ENCODE assay signal across 8 cellular contexts in the genomic region with DNA sequence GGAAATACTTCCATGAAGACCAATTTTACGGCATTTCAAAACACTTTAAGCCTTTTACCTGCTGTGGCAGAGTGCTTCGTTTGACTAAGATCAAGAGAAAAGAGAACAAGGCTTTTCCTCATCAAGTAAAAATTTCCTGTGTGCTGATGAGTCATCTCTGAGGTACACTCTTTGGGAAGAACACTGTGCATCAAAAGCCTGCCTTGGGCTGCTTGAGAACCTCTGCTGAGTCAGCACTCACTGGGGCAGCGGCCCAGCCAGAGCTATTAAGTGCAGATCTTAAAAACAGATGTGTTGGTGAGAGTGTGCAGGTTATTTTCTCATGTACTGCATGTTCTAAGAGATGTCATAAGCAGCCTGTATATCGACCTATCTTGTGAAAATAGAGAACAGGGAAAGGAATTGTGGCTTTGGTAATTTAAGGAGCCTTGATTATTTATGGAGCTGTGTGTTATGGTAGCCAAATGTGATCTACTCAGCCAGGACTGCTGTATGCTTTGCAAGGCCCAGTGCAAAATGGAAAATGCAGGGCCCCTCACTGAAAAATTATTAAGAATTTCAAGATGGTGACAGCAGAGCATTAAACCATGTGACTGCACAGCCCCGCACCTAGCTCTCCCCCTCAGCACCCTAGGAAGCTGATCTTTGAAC.
DNase-seq lines count a peak whose midpoint lies in the region; ATAC-seq, FAIRE-seq and TF ChIP-seq lines count a peak whose summit lies in the region.

No MANE protein-coding gene starts in this region.

- FAIRE-seq in HepG2 (lab: Jason Lieb, UNC): no peak

- H3K4me1 ChIP-seq in breast epithelium: no peaks in the 10 kb centered on the region
- H3K4me1 ChIP-seq in HepG2 (ENCODE audit: insufficient read depth, low read length): peaks cover 33% of the 10 kb centered on the region
- peaks cover 8 to 27% (median 26%) of the 10 kb centered on the region in 4 donors for H3K4me1 ChIP-seq in upper lobe of left lung
- H3K4me1 ChIP-seq in effector memory CD4-positive, alpha-beta T cell (ENCODE audit: control insufficient read depth, insufficient read depth, low read length, poor library complexity, severe bottlenecking): no peaks in the 10 kb centered on the region

- H4K20me1 ChIP-seq in HepG2 (ENCODE audit: insufficient read depth, low read length): no peaks in the 10 kb centered on the region

- no peaks in the 10 kb centered on the region for H3K79me2 ChIP-seq in HepG2 (ENCODE audit: insufficient read depth, low read length)

- no peaks in the 10 kb centered on the region for H3K36me3 ChIP-seq in breast epithelium
- no peaks in the 10 kb centered on the region for H3K36me3 ChIP-seq in HepG2 (replicated peaks in 1 of 2; ENCODE audit: control insufficient read depth in 1 of 2, insufficient read depth in 2 of 2, low read length in 2 of 2)
- H3K36me3 ChIP-seq in upper lobe of left lung: peaks cover 0 to 12% (median 0%) of the 10 kb centered on the region in 4 donors
- H3K36me3 ChIP-seq in effector memory CD4-positive, alpha-beta T cell (ENCODE audit: control insufficient read depth, insufficient read depth, low read length): no peaks in the 10 kb centered on the region

- H2AFZ ChIP-seq in HepG2 (ENCODE audit: low read length): peak overlapping the region; percentile 32

- POLR2A ChIA-PET in HepG2 (lab: Yijun Ruan, JAX): interaction anchor here (1.9 kb wide), 1 partner anchor 11 kb away, joined by 7 read pairs; no protein-coding TSS in a partner anchor

- no peak for TF ChIP-seq RAD21 in HepG2 (CRISPR knock-in tag; IDR thresholded peaks at IDR 0.05)

- TF ChIP-seq CTCF in breast epithelium (IDR thresholded peaks at IDR 0.05) (no peak), HepG2 (CRISPR knock-in tag; IDR thresholded peaks at IDR 0.05) (no peak), upper lobe of left lung (IDR thresholded peaks at IDR 0.05) (no peak)

- TF ChIP-seq POLR2A in breast epithelium (IDR thresholded peaks at IDR 0.05): no peak
- no peak for TF ChIP-seq POLR2A in HepG2 (IDR thresholded peaks at IDR 0.05; ENCODE audit: insufficient read depth in 1 of 2, low read depth in 2 of 2, low read length in 2 of 2)
- no peak for TF ChIP-seq POLR2A in upper lobe of left lung (IDR thresholded peaks at IDR 0.05)

- H3K27me3 ChIP-seq in breast epithelium (no peaks in the 10 kb centered on the region), HepG2 (ENCODE audit: control insufficient read depth in 1 of 2, insufficient read depth in 2 of 2, low read length in 2 of 2) (no peaks in the 10 kb centered on the region), upper lobe of left lung (no peaks in the 10 kb centered on the region)
- H3K27me3 ChIP-seq in effector memory CD4-positive, alpha-beta T cell (replicated peaks; ENCODE audit: control insufficient read depth, insufficient read depth, low read length, poor library complexity, severe bottlenecking): no peaks in the 10 kb centered on the region

- H3K9me3 ChIP-seq in breast epithelium: no peaks in the 10 kb centered on the region
- no peaks in the 10 kb centered on the region for H3K9me3 ChIP-seq in HepG2 (ENCODE audit: low read length)
- H3K9me3 ChIP-seq in upper lobe of left lung: no peaks in the 10 kb centered on the region
- no peaks in the 10 kb centered on the region for H3K9me3 ChIP-seq in effector memory CD4-positive, alpha-beta T cell (ENCODE audit: control insufficient read depth, low read length)

- H3K4me3 ChIP-seq in breast epithelium (no peak overlapping the region), HepG2 (replicated peaks in 1 of 3; ENCODE audit: insufficient read depth in 1 of 3, low read depth in 2 of 3, low read length in 3 of 3) (peak overlapping the region; percentile 14 to 44 (median 26); a peak in 3 of 6 replicates), upper lobe of left lung (no peak overlapping the region)
- H3K4me3 ChIP-seq in effector memory CD4-positive, alpha-beta T cell (ENCODE audit: insufficient read depth, low read depth, low read length, poor library complexity, severe bottlenecking): no peak overlapping the region

- in situ Hi-C loops in HepG2 (cut with HindIII; ENCODE audit: extremely low pct_ligation_motif_present, low pct_unique_long_range_greater_than_20kb): no loop called here

- H3K9ac ChIP-seq in HepG2 (ENCODE audit: insufficient read depth, low read depth, low read length): peak overlapping the region; percentile 6; the same call in 1 of the 2 replicates

- intact Hi-C loops in breast epithelium (cut with DNase I; ENCODE audit: low total_unique reads): no loop called here
- intact Hi-C loops in HepG2 (cut with micrococcal nuclease; ENCODE audit: unreplicated experiment): no loop called here

- TF ChIP-seq EP300 in HepG2 (IDR thresholded peaks at IDR 0.05; ENCODE audit: low read depth in 2 of 2, low read length in 2 of 2): 0 out of 4 replicates have a peak, but pooled peaks of 1 of the 2 experiments have one; percentile 11
- TF ChIP-seq EP300 in HepG2 (CRISPR knock-in tag; IDR thresholded peaks at IDR 0.05; ENCODE audit: borderline replicate concordance): no peak
- no peak for TF ChIP-seq EP300 in upper lobe of left lung (IDR thresholded peaks at IDR 0.05)

- ATAC-seq in HepG2 (peak; percentile 83), upper lobe of left lung (ENCODE audit: low FRiP score in 2 of 2) (peak; percentile 71 to 75)

- no TSS peak for BruUV-seq in HepG2 (replicated peaks; lab: Mats Ljungman, UMichigan)

- DNase-seq in activated CD4-positive, alpha-beta T cell treated with anti-CD3 and anti-CD28 coated beads for 4 hours: peak; percentile 50 to 53
- DNase-seq in activated CD4-positive, alpha-beta T cell treated with anti-CD3 and anti-CD28 coated beads for 1 hour: no peak
- DNase-seq in NOMO-1 (lab: John Stamatoyannopoulos, UW; ENCODE audit: unreplicated experiment in 2 of 2): peak; percentile 9 to 45
- DNase-seq in breast epithelium (ENCODE audit: low spot score in 2 of 2): peak; percentile 75 to 81
- peak; percentile 79 for DNase-seq in HepG2 (ENCODE audit: low spot score)
- peak in 1 of 2 donors; percentile 86 for DNase-seq in upper lobe of left lung
- no peak for DNase-seq in effector memory CD4-positive, alpha-beta T cell
- DNase-seq in NCI-H2196 (lab: John Stamatoyannopoulos, UW; ENCODE audit: unreplicated experiment): no peak

- 15% methylated on average over 5 of the region's 5 CpGs for whole genome bisulfite sequencing in HepG2 (ENCODE audit: low lambda C conversion rate)
- 51 to 73% methylated on average over 5 of the region's 5 CpGs for WGBS in upper lobe of left lung, 2 donors

- peak overlapping the region; percentile 81 to 82 for H3K27ac ChIP-seq in breast epithelium
- no peak overlapping the region for H3K27ac ChIP-seq in HepG2 (ENCODE audit: extremely low read length, insufficient read depth, low read length)
- H3K27ac ChIP-seq in upper lobe of left lung: peak overlapping the region in 2 of 4 donors; percentile 2 to 23
- H3K27ac ChIP-seq in effector memory CD4-positive, alpha-beta T cell (ENCODE audit: insufficient read depth, low read length, poor library complexity, severe bottlenecking): no peak overlapping the region

- CTCF ChIA-PET in HepG2 (lab: Yijun Ruan, JAX; ENCODE audit: low intra/inter-chr PET ratio, low total read pairs): interaction anchor here (0.8 to 3.5 kb wide), 2 partner anchors 74 to 229 kb away, joined by 4 to 21 read pairs; no protein-coding TSS in a partner anchor

- H3K4me2 ChIP-seq in HepG2 (ENCODE audit: low read depth, low read length): peak overlapping the region; percentile 68

TF ChIP-seq in HepG2, 621 proteins besides CTCF, POLR2A, EP300 and RAD21 (continues in another document):
- TF ChIP-seq U2AF2 (IDR thresholded peaks at IDR 0.05; ENCODE audit: low read depth, low read length) (no peak), PLRG1 (conservative IDR thresholded peaks at IDR 0.05) (no peak), ZBTB7B (CRISPR knock-in tag; IDR thresholded peaks at IDR 0.05) (no peak), ZNF878 (CRISPR knock-in tag; IDR thresholded peaks at IDR 0.05) (peak; percentile 43; the same call in 1 of the 2 replicates), FLYWCH1 (CRISPR knock-in tag; IDR thresholded peaks at IDR 0.05) (0 out of 2 replicates have a peak, but pooled peaks have one; percentile 3), ZNF598 (CRISPR knock-in tag; IDR thresholded peaks at IDR 0.05; ENCODE audit: borderline replicate concordance) (no peak), ZNF382 (CRISPR knock-in tag; IDR thresholded peaks at IDR 0.05; ENCODE audit: borderline replicate concordance) (no peak), HOXA5 (CRISPR knock-in tag; IDR thresholded peaks at IDR 0.05) (no peak), MTF2 (CRISPR knock-in tag; IDR thresholded peaks at IDR 0.05; ENCODE audit: borderline replicate concordance) (no peak)
- TF ChIP-seq, protein P1, sequence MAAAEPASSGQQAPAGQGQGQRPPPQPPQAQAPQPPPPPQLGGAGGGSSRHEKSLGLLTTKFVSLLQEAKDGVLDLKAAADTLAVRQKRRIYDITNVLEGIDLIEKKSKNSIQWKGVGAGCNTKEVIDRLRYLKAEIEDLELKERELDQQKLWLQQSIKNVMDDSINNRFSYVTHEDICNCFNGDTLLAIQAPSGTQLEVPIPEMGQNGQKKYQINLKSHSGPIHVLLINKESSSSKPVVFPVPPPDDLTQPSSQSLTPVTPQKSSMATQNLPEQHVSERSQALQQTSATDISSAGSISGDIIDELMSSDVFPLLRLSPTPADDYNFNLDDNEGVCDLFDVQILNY (CRISPR knock-in tag; conservative IDR thresholded peaks at IDR 0.05): no peak
- TF ChIP-seq, protein P2, sequence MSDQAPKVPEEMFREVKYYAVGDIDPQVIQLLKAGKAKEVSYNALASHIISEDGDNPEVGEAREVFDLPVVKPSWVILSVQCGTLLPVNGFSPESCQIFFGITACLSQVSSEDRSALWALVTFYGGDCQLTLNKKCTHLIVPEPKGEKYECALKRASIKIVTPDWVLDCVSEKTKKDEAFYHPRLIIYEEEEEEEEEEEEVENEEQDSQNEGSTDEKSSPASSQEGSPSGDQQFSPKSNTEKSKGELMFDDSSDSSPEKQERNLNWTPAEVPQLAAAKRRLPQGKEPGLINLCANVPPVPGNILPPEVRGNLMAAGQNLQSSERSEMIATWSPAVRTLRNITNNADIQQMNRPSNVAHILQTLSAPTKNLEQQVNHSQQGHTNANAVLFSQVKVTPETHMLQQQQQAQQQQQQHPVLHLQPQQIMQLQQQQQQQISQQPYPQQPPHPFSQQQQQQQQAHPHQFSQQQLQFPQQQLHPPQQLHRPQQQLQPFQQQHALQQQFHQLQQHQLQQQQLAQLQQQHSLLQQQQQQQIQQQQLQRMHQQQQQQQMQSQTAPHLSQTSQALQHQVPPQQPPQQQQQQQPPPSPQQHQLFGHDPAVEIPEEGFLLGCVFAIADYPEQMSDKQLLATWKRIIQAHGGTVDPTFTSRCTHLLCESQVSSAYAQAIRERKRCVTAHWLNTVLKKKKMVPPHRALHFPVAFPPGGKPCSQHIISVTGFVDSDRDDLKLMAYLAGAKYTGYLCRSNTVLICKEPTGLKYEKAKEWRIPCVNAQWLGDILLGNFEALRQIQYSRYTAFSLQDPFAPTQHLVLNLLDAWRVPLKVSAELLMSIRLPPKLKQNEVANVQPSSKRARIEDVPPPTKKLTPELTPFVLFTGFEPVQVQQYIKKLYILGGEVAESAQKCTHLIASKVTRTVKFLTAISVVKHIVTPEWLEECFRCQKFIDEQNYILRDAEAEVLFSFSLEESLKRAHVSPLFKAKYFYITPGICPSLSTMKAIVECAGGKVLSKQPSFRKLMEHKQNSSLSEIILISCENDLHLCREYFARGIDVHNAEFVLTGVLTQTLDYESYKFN (CRISPR knock-in tag; conservative IDR thresholded peaks at IDR 0.05): no peak

Comparison
In these comparisons a context has a peak if more than half of its experiments do, and no peak if none do; other contexts are left out.
1. DNase-seq: peak in activated CD4-positive, alpha-beta T cell treated with anti-CD3 and anti-CD28 coated beads for 4 hours (2 of 2), NOMO-1 (2 of 2), breast epithelium (2 of 2) and HepG2 (single experiment); none in activated CD4-positive, alpha-beta T cell treated with anti-CD3 and anti-CD28 coated beads for 1 hour (single experiment), effector memory CD4-positive, alpha-beta T cell (0 of 3) and NCI-H2196 (single experiment).
2. H3K27ac ChIP-seq: peak in breast epithelium (2 of 2); none in HepG2 (single experiment) and effector memory CD4-positive, alpha-beta T cell (single experiment).
3. H3K4me3 ChIP-seq: peak in HepG2 (3 of 3); none in breast epithelium (0 of 3), upper lobe of left lung (0 of 4) and effector memory CD4-positive, alpha-beta T cell (single experiment).